ENCODE assay signal across 14 cellular contexts in the genomic region with DNA sequence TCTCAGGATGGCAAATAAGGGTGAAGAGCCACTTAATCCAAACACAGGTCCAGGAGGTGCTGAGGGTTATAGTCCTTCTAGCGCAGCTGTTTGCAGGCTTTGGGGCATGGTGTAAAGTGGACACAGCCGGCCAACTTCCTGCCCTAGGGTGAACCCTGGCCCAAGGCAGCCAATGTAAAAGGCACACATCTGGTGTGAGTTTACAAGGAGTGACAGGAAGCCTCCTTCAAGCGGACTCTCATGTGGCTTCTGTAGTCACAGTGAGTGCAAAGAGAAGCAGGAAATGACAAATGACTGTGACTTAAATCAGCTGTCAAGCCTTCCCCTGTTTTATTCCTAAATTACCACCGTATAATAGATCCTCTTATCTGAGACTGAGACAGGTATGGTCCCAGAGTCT.
DNase-seq lines count a peak whose midpoint lies in the region; ATAC-seq and TF ChIP-seq lines count a peak whose summit lies in the region.
"Had no signal": no experiment of that assay in that cellular context is flagged by ENCODE, and none has a peak within 500 bp of the region (broad histone marks: within the 10 kb centered on the region; RNA-seq: fewer than 3 reads in every experiment).

No MANE protein-coding gene starts in this region.

- peak; percentile 8 for DNase-seq in stimulated activated CD4-positive, alpha-beta T cell treated with anti-CD3 and anti-CD28 coated beads, Interleukin-1b, Interleukin-23, amount 100 ng/mL, for 48 hours
- DNase-seq in stimulated activated CD4-positive, alpha-beta T cell treated with anti-CD3 and anti-CD28 coated beads, Interleukin-4, amount 100 ng/mL, for 24 hours = no peak
- DNase-seq in HT1080 (ENCODE audit: low read depth) = peak; percentile 47
- DNase-seq in activated T-helper 2 cell treated with anti-CD3 and anti-CD28 coated beads, Interferon-gamma antibody, Interleukin-2, Interleukin-4, amounts not matched to agents 10 μg/mL and 5 μg/mL and 100 μg/mL, durations not matched to agents 14 hours and 24 hours and 36 hours (ENCODE audit: low spot score) = peak; percentile 11
- DNase-seq in upper lobe of right lung = peak; percentile 37
- no peak for DNase-seq in Peyer's patch
- no peak for DNase-seq in NCI-H524 treated with DMSO at 0.1 percent for 48 hours (lab: John Stamatoyannopoulos, UW)
- DNase-seq in NCI-H128 (lab: John Stamatoyannopoulos, UW; ENCODE audit: unreplicated experiment) = no peak
- DNase-seq: glutamatergic neuron, stomach, WERI-Rb-1 had no signal

- H3K9me3 ChIP-seq in upper lobe of right lung (no peaks in the 10 kb centered on the region), Peyer's patch (no peaks in the 10 kb centered on the region)
- H3K9me3 ChIP-seq: breast epithelium, stomach had no signal

- H3K4me1 ChIP-seq in upper lobe of right lung (no peaks in the 10 kb centered on the region), Peyer's patch (no peaks in the 10 kb centered on the region)
- H3K4me1 ChIP-seq: breast epithelium, stomach had no signal

- TF ChIP-seq POLR2A in Peyer's patch (IDR thresholded peaks at IDR 0.05) = no peak

- intact Hi-C loops in activated T-helper 2 cell treated with anti-CD3 and anti-CD28 coated beads, Interferon-gamma antibody, Interleukin-2, Interleukin-4, amounts not matched to agents 10 μg/mL and 5 μg/mL and 100 μg/mL, durations not matched to agents 14 hours and 24 hours and 36 hours (cut with micrococcal nuclease) = no loop called here
- intact Hi-C loops in upper lobe of right lung (cut with DNase I) = no loop called here

- no peak overlapping the region for H3K4me3 Mint-ChIP-seq in activated T-helper 2 cell treated with anti-CD3 and anti-CD28 coated beads, Interferon-gamma antibody, Interleukin-2, Interleukin-4, amounts not matched to agents 10 μg/mL and 5 μg/mL and 100 μg/mL, durations not matched to agents 14 hours and 24 hours and 36 hours (ENCODE audit: low read depth)
- H3K4me3 Mint-ChIP-seq: memory B cell had no signal

- no peak for TF ChIP-seq CTCF in upper lobe of right lung (IDR thresholded peaks at IDR 0.05)
- TF ChIP-seq CTCF in Peyer's patch (IDR thresholded peaks at IDR 0.05) = no peak

- no peaks in the 10 kb centered on the region for H3K36me3 Mint-ChIP-seq in activated T-helper 2 cell treated with anti-CD3 and anti-CD28 coated beads, Interferon-gamma antibody, Interleukin-2, Interleukin-4, amounts not matched to agents 10 μg/mL and 5 μg/mL and 100 μg/mL, durations not matched to agents 14 hours and 24 hours and 36 hours (ENCODE audit: low read depth)
- H3K36me3 Mint-ChIP-seq: memory B cell had no signal

- no peak overlapping the region for H3K27ac Mint-ChIP-seq in activated T-helper 2 cell treated with anti-CD3 and anti-CD28 coated beads, Interferon-gamma antibody, Interleukin-2, Interleukin-4, amounts not matched to agents 10 μg/mL and 5 μg/mL and 100 μg/mL, durations not matched to agents 14 hours and 24 hours and 36 hours
- H3K27ac Mint-ChIP-seq: memory B cell had no signal

- peak; percentile 46 for ATAC-seq in upper lobe of right lung

- peaks cover 8% of the 10 kb centered on the region for H3K4me1 Mint-ChIP-seq in activated T-helper 2 cell treated with anti-CD3 and anti-CD28 coated beads, Interferon-gamma antibody, Interleukin-2, Interleukin-4, amounts not matched to agents 10 μg/mL and 5 μg/mL and 100 μg/mL, durations not matched to agents 14 hours and 24 hours and 36 hours (ENCODE audit: low read depth)
- H3K4me1 Mint-ChIP-seq: memory B cell had no signal

- peaks cover 13% of the 10 kb centered on the region for H3K27me3 Mint-ChIP-seq in activated T-helper 2 cell treated with anti-CD3 and anti-CD28 coated beads, Interferon-gamma antibody, Interleukin-2, Interleukin-4, amounts not matched to agents 10 μg/mL and 5 μg/mL and 100 μg/mL, durations not matched to agents 14 hours and 24 hours and 36 hours (ENCODE audit: low read depth)

- H3K4me3 ChIP-seq in upper lobe of right lung (no peak overlapping the region), Peyer's patch (no peak overlapping the region)
- H3K4me3 ChIP-seq: breast epithelium, smooth muscle cell, stomach had no signal

- H3K9me3 Mint-ChIP-seq in activated T-helper 2 cell treated with anti-CD3 and anti-CD28 coated beads, Interferon-gamma antibody, Interleukin-2, Interleukin-4, amounts not matched to agents 10 μg/mL and 5 μg/mL and 100 μg/mL, durations not matched to agents 14 hours and 24 hours and 36 hours = no peaks in the 10 kb centered on the region
- H3K9me3 Mint-ChIP-seq: memory B cell had no signal

- H3K27me3 ChIP-seq in upper lobe of right lung = no peaks in the 10 kb centered on the region
- H3K27me3 ChIP-seq in Peyer's patch = no peaks in the 10 kb centered on the region
- H3K27me3 ChIP-seq: breast epithelium, stomach had no signal

- H3K27ac ChIP-seq in upper lobe of right lung (no peak overlapping the region), Peyer's patch (no peak overlapping the region)
- H3K27ac ChIP-seq: breast epithelium, stomach, WERI-Rb-1 had no signal

- H3K36me3 ChIP-seq in upper lobe of right lung = no peaks in the 10 kb centered on the region
- H3K36me3 ChIP-seq in Peyer's patch = no peaks in the 10 kb centered on the region
- H3K36me3 ChIP-seq: breast epithelium, stomach, WERI-Rb-1 had no signal

Comparison
In these comparisons a context has a peak if more than half of its experiments do, and no peak if none do; other contexts are left out.
1. DNase-seq: peak in stimulated activated CD4-positive, alpha-beta T cell treated with anti-CD3 and anti-CD28 coated beads, Interleukin-1b, Interleukin-23, amount 100 ng/mL, for 48 hours (single experiment), HT1080 (single experiment), activated T-helper 2 cell treated with anti-CD3 and anti-CD28 coated beads, Interferon-gamma antibody, Interleukin-2, Interleukin-4, amounts not matched to agents 10 μg/mL and 5 μg/mL and 100 μg/mL, durations not matched to agents 14 hours and 24 hours and 36 hours (single experiment) and upper lobe of right lung (single experiment); none in stimulated activated CD4-positive, alpha-beta T cell treated with anti-CD3 and anti-CD28 coated beads, Interleukin-4, amount 100 ng/mL, for 24 hours (single experiment), Peyer's patch (0 of 3), NCI-H524 treated with DMSO at 0.1 percent for 48 hours (single experiment) and NCI-H128 (single experiment).